ENCODE assay signal across 9 cellular contexts in genomic region chr20:4160761-4161305, GRCh38. TPM values are rescaled to one million over a fixed set of nuclear protein-coding genes. Genes with fewer than 3 reads are reported as not detected.
A peak's percentile ranks its signal among the peaks of the same experiment; 100 is the strongest.
DNase-seq lines count a peak whose midpoint lies in the region; ATAC-seq lines count a peak whose summit lies in the region.
"Had no signal": no experiment of that assay in that cellular context is flagged by ENCODE, and none has a peak within 500 bp of the region (broad histone marks: within the 10 kb centered on the region; RNA-seq: fewer than 3 reads in every experiment).

No MANE protein-coding gene starts in this region.

- ATAC-seq in left colon, result no peak
- ATAC-seq in stimulated activated naive CD8-positive, alpha-beta T cell treated with anti-CD3 and anti-CD28 coated beads, Interleukin-15, Interleukin-2, amounts not matched to agents 100 U/mL and 50 U/mL, for 24 hours, result peak; percentile 89
- no peak for ATAC-seq in GM21528 (IDR thresholded peaks at IDR 0.05; ENCODE audit: low FRiP score, unreplicated experiment)
- ATAC-seq in GM19452 (IDR thresholded peaks at IDR 0.05; ENCODE audit: unreplicated experiment), result no peak

- intact Hi-C loops in left colon (cut with DNase I, micrococcal nuclease), result no loop called here

- peak; percentile 24 for DNase-seq in stimulated activated naive CD4-positive, alpha-beta T cell treated with Interleukin-2 at 50 U/mL for 16 hours (lab: John Stamatoyannopoulos, UW)
- no peak for DNase-seq in stimulated activated naive CD4-positive, alpha-beta T cell (lab: John Stamatoyannopoulos, UW)
- DNase-seq in astrocyte of the hippocampus (ENCODE audit: low read depth, low spot score), result peak; percentile 84
- DNase-seq in left colon, result peak; percentile 40 to 52
- DNase-seq in stimulated activated naive CD8-positive, alpha-beta T cell treated with anti-CD3 and anti-CD28 coated beads, Interleukin-15, Interleukin-2, amounts not matched to agents 100 U/mL and 50 U/mL, for 24 hours, result peak; percentile 58
- DNase-seq in D341Med (ENCODE audit: low spot score), result no peak
- DNase-seq: activated B cell treated with CpG ODN at 0.5 μM for 24 hours had no signal

RNA-seq across cellular contexts. Expression of gene SMOX, which starts 12.2 kb away (rescaled TPM):
- total RNA-seq in left colon, result 1 to 10 TPM; 4.9 to 7.2 TPM
- total RNA-seq: activated B cell treated with CpG ODN at 0.5 μM for 24 hours had no signal

Comparison
In these comparisons a context has a peak if more than half of its experiments do, and no peak if none do; other contexts are left out.
1. DNase-seq: peak in stimulated activated naive CD4-positive, alpha-beta T cell treated with Interleukin-2 at 50 U/mL for 16 hours (single experiment), astrocyte of the hippocampus (single experiment), left colon (2 of 2) and stimulated activated naive CD8-positive, alpha-beta T cell treated with anti-CD3 and anti-CD28 coated beads, Interleukin-15, Interleukin-2, amounts not matched to agents 100 U/mL and 50 U/mL, for 24 hours (single experiment); none in stimulated activated naive CD4-positive, alpha-beta T cell (0 of 6) and D341Med (single experiment).